In the genomic region with DNA sequence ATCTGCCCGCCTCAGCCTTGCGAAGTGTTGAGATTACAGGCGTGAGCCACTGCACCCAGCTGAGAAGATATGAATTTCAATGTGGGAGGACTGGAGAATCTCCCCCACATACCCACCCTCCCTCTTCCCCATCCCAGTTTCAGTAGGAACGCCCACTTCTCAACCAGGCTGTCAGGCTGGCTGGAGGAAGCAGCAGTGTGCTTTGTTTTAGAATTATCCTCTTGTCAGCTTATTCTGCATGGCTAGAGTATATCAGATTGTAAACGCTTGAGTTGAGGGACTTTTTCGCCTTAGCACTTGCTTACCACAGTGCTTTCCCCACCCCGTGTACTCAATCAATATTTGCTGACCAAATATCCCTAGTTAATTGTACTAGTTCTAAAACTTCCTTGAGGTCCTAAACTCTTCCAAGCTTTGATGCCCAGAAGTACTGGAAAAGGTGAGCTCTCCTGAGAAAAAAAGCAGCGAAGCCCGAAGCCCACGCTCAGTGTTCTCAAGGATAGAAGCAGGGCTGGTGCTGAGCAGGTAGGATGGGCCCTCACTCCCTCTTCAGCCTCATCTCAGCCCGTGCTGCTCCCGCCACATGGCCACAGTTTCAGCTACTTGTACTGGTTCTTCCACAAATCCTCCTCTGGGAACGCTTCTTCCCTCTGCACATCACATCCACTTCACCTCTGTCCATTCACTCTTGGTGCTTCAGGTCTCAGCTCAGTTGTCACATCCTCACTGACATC, we compare ENCODE assay signal across 1 cellular context.
TF ChIP-seq lines count a peak whose summit lies in the region.

No MANE protein-coding gene starts in this region.

TF ChIP-seq in GM12878, 131 proteins besides CTCF, POLR2A, EP300 and RAD21:
- TF ChIP-seq, protein P1, sequence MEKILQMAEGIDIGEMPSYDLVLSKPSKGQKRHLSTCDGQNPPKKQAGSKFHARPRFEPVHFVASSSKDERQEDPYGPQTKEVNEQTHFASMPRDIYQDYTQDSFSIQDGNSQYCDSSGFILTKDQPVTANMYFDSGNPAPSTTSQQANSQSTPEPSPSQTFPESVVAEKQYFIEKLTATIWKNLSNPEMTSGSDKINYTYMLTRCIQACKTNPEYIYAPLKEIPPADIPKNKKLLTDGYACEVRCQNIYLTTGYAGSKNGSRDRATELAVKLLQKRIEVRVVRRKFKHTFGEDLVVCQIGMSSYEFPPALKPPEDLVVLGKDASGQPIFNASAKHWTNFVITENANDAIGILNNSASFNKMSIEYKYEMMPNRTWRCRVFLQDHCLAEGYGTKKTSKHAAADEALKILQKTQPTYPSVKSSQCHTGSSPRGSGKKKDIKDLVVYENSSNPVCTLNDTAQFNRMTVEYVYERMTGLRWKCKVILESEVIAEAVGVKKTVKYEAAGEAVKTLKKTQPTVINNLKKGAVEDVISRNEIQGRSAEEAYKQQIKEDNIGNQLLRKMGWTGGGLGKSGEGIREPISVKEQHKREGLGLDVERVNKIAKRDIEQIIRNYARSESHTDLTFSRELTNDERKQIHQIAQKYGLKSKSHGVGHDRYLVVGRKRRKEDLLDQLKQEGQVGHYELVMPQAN (conservative IDR thresholded peaks at IDR 0.05): no peak
- TF ChIP-seq RELA (IDR thresholded peaks at IDR 0.05; ENCODE audit: borderline replicate concordance, partially characterized antibody) (no peak), NR2C1 (IDR thresholded peaks at IDR 0.05) (no peak), SRF (IDR thresholded peaks at IDR 0.05; ENCODE audit: low read depth in 2 of 2, low read length in 2 of 2) (no peak), RUNX3 (IDR thresholded peaks at IDR 0.05; ENCODE audit: low read length) (no peak)
